ENCODE assay signal across 1 cellular context in genomic region chr11:47715082-47715669, GRCh38.
TF ChIP-seq lines count a peak whose summit lies in the region.

AGBL2 (minus strand) TSS chr11:47715369; CDS start chr11:47714650, 719 bp downstream.

TF ChIP-seq in HepG2, 621 proteins besides CTCF, POLR2A, EP300 and RAD21 (continued from another document and continues in another):
- TF ChIP-seq ZNF281 (CRISPR knock-in tag; IDR thresholded peaks at IDR 0.05; ENCODE audit: borderline replicate concordance) (no peak), ZNF546 (CRISPR knock-in tag; conservative IDR thresholded peaks at IDR 0.05) (no peak), TBL1XR1 (IDR thresholded peaks at IDR 0.05; ENCODE audit: borderline replicate concordance, low read length, partially characterized antibody) (no peak), KDM2A (CRISPR knock-in tag; IDR thresholded peaks at IDR 0.05; ENCODE audit: borderline replicate concordance, low read depth) (peak; percentile 97), ZSCAN21 (CRISPR knock-in tag; IDR thresholded peaks at IDR 0.05; ENCODE audit: borderline replicate concordance) (peak; percentile 78; the same call in 1 of the 2 replicates), FOXO4 (CRISPR knock-in tag; conservative IDR thresholded peaks at IDR 0.05) (0 out of 2 replicates have a peak, but pooled peaks have one; percentile 69), TFE3 (CRISPR knock-in tag; IDR thresholded peaks at IDR 0.05) (peak; percentile 30; the same call in 1 of the 2 replicates), YY1 (IDR thresholded peaks at IDR 0.05; ENCODE audit: insufficient read depth, insufficient replicate concordance, low read depth, low read length) (peak; percentile 48), NR2F1 (CRISPR knock-in tag; IDR thresholded peaks at IDR 0.05) (no peak), HNRNPL (IDR thresholded peaks at IDR 0.05; ENCODE audit: low read depth, low read length) (0 out of 2 replicates have a peak, but pooled peaks have one; percentile 24), CBX1 (IDR thresholded peaks at IDR 0.05; ENCODE audit: low read depth) (peak; percentile 72), ZBTB21 (CRISPR knock-in tag; IDR thresholded peaks at IDR 0.05) (no peak), RFXAP (CRISPR knock-in tag; IDR thresholded peaks at IDR 0.05; ENCODE audit: borderline replicate concordance) (no peak; the same call in 1 of the 2 replicates), PRDM15 (CRISPR knock-in tag; IDR thresholded peaks at IDR 0.05) (no peak), ZNF552 (CRISPR knock-in tag; IDR thresholded peaks at IDR 0.05; ENCODE audit: borderline replicate concordance) (peak; percentile 83; the same call in 1 of the 2 replicates), ZNF83 (CRISPR knock-in tag; IDR thresholded peaks at IDR 0.05; ENCODE audit: borderline replicate concordance) (peak; percentile 18; the same call in 1 of the 2 replicates), CERS6 (CRISPR knock-in tag; IDR thresholded peaks at IDR 0.05) (no peak), ZNF660 (CRISPR knock-in tag; IDR thresholded peaks at IDR 0.05; ENCODE audit: borderline replicate concordance, low read depth) (no peak), THRA (CRISPR knock-in tag; IDR thresholded peaks at IDR 0.05; ENCODE audit: borderline replicate concordance) (no peak), ZNF142 (CRISPR knock-in tag; IDR thresholded peaks at IDR 0.05) (peak; percentile 89), ZUFSP (CRISPR knock-in tag; IDR thresholded peaks at IDR 0.05; ENCODE audit: borderline replicate concordance) (no peak), ZNF121 (CRISPR knock-in tag; IDR thresholded peaks at IDR 0.05) (0 out of 2 replicates have a peak, but pooled peaks have one; percentile 57), GMEB2 (CRISPR knock-in tag; IDR thresholded peaks at IDR 0.05; ENCODE audit: low read depth) (no peak), ZNF652 (CRISPR knock-in tag; IDR thresholded peaks at IDR 0.05; ENCODE audit: borderline replicate concordance, low read depth) (no peak), SUZ12 (IDR thresholded peaks at IDR 0.05; ENCODE audit: low read depth, low read length) (no peak), ZSCAN31 (CRISPR knock-in tag; IDR thresholded peaks at IDR 0.05; ENCODE audit: low read depth) (peak; percentile 63; the same call in 1 of the 2 replicates), KMT2A (CRISPR knock-in tag; IDR thresholded peaks at IDR 0.05) (peak; percentile 63), TCF7 (IDR thresholded peaks at IDR 0.05; ENCODE audit: low read depth) (no peak), ZNF460 (CRISPR knock-in tag; IDR thresholded peaks at IDR 0.05; ENCODE audit: borderline replicate concordance) (no peak), IRF1 (CRISPR knock-in tag; IDR thresholded peaks at IDR 0.05; ENCODE audit: low read depth) (no peak), SOX5 (CRISPR knock-in tag; IDR thresholded peaks at IDR 0.05; ENCODE audit: borderline replicate concordance) (no peak), ASH2L (IDR thresholded peaks at IDR 0.05; ENCODE audit: insufficient read length, low read depth, low read length) (peak; percentile 48)
